ENCODE assay signal across 25 cellular contexts in genomic region chr2:9226458-9227380, GRCh38. TPM values are rescaled to one million over a fixed set of nuclear protein-coding genes. Genes with fewer than 3 reads are reported as not detected.
DNase-seq lines count a peak whose midpoint lies in the region; ATAC-seq, FAIRE-seq and TF ChIP-seq lines count a peak whose summit lies in the region.
"Had no signal": no experiment of that assay in that cellular context is flagged by ENCODE, and none has a peak within 500 bp of the region (broad histone marks: within the 10 kb centered on the region; RNA-seq: fewer than 3 reads in every experiment).

No MANE protein-coding gene starts in this region.

- no peaks in the 10 kb centered on the region for H3K36me3 ChIP-seq in breast epithelium
- H3K36me3 ChIP-seq in astrocyte (ENCODE audit: insufficient read depth, low read length), result no peaks in the 10 kb centered on the region
- H3K36me3 ChIP-seq in mesodermal cell (ENCODE audit: control insufficient read depth, insufficient read depth, low read length), result peaks cover 14% of the 10 kb centered on the region
- H3K36me3 ChIP-seq in small intestine (ENCODE audit: control insufficient read depth in 2 of 2, insufficient read depth in 2 of 2, low read length in 2 of 2), result no peaks in the 10 kb centered on the region
- H3K36me3 ChIP-seq: SJSA1, transverse colon had no signal

- no peak overlapping the region for H3K4me2 ChIP-seq in astrocyte (ENCODE audit: low read length)

- POLR2A ChIA-PET in MCF 10A (lab: Yijun Ruan, JAX), result interaction anchor here (1.7 kb wide), 1 partner anchor 8 kb away, joined by 5 read pairs; no protein-coding TSS in a partner anchor

- H3K9ac ChIP-seq in astrocyte (ENCODE audit: low read length), result peak overlapping the region; percentile 17

- H3K4me1 ChIP-seq in breast epithelium (peaks cover 4 to 13% of the 10 kb centered on the region in 2 donors), astrocyte (ENCODE audit: insufficient read depth, low read length) (peaks cover 47% of the 10 kb centered on the region), mesodermal cell (ENCODE audit: control insufficient read depth, insufficient read depth, low read length, poor library complexity, severe bottlenecking) (peaks cover 49% of the 10 kb centered on the region), small intestine (ENCODE audit: control insufficient read depth in 2 of 2, insufficient read depth in 1 of 2, low read depth in 1 of 2, low read length in 1 of 2) (peaks cover 0 to 4% of the 10 kb centered on the region in 2 donors)

- TF ChIP-seq CTCF in MCF 10A (IDR thresholded peaks at IDR 0.05; ENCODE audit: unreplicated experiment) (no peak), breast epithelium (IDR thresholded peaks at IDR 0.05) (no peak), astrocyte (IDR thresholded peaks at IDR 0.05; ENCODE audit: insufficient read depth, low read depth, low read length) (no peak), type B pancreatic cell (conservative IDR thresholded peaks at IDR 0.05) (no peak)

- H3K4me1 Mint-ChIP-seq in MCF 10A (ENCODE audit: insufficient read depth, unreplicated experiment) (peaks cover 52% of the 10 kb centered on the region), astrocyte (ENCODE audit: low read depth, unreplicated experiment) (peaks cover 45% of the 10 kb centered on the region), type B pancreatic cell (ENCODE audit: unreplicated experiment) (peaks cover 75% of the 10 kb centered on the region)

- H3K9me3 ChIP-seq in breast epithelium, result no peaks in the 10 kb centered on the region
- H3K9me3 ChIP-seq in astrocyte (ENCODE audit: insufficient read depth, low read depth, low read length), result no peaks in the 10 kb centered on the region
- H3K9me3 ChIP-seq in mesodermal cell (ENCODE audit: control insufficient read depth, low read length), result no peaks in the 10 kb centered on the region
- H3K9me3 ChIP-seq in small intestine (ENCODE audit: control insufficient read depth, low read depth), result no peaks in the 10 kb centered on the region
- H3K9me3 ChIP-seq: MG63, SJSA1, transverse colon had no signal

- FAIRE-seq in astrocyte (lab: Jason Lieb, UNC) (no peak), small intestine (lab: Jason Lieb, UNC) (no peak)
- FAIRE-seq: A204.1, G401.6 had no signal

- 75 to 80% methylated on average over 6 to 8 of the region's 15 CpGs for WGBS in mesodermal cell (ENCODE audit: insufficient coverage in 2 of 2), 2 experiments
- 75 to 80% (median 76%) methylated on average over 15 of the region's 15 CpGs for WGBS in small intestine, 3 donors

- no peaks in the 10 kb centered on the region for H3K27me3 ChIP-seq in breast epithelium
- H3K27me3 ChIP-seq in astrocyte (ENCODE audit: insufficient read depth, low read length), result no peaks in the 10 kb centered on the region
- no peaks in the 10 kb centered on the region for H3K27me3 ChIP-seq in small intestine (ENCODE audit: control insufficient read depth in 2 of 2, insufficient read depth in 2 of 2, low read length in 2 of 2)
- H3K27me3 ChIP-seq: foreskin keratinocyte, MG63, SJSA1, transverse colon had no signal

- peaks cover 58% of the 10 kb centered on the region for H4K20me1 ChIP-seq in astrocyte (ENCODE audit: insufficient read depth, low read length)

- ATAC-seq in GM18867 (IDR thresholded peaks at IDR 0.05; ENCODE audit: unreplicated experiment), result no peak
- ATAC-seq: activated CD4-positive, CD25-positive, alpha-beta regulatory T cell treated with anti-CD3 and anti-CD28 coated beads, Interleukin-2, amount 50 U/mL, for 24 hours; activated CD8-positive, alpha-beta T cell treated with anti-CD3 and anti-CD28 coated beads, Interleukin-2, amount 10 ng/mL, durations not matched to agents 7 days and 5 days; foreskin keratinocyte had no signal

- no peak overlapping the region for H3K4me3 ChIP-seq in breast epithelium
- H3K4me3 ChIP-seq in astrocyte (ENCODE audit: insufficient read depth, low read depth, low read length), result no peak overlapping the region
- H3K4me3 ChIP-seq in mesodermal cell (ENCODE audit: extremely low read depth, insufficient read depth, low read length, poor library complexity, severe bottlenecking), result no peak overlapping the region
- no peak overlapping the region for H3K4me3 ChIP-seq in small intestine (ENCODE audit: low read depth in 1 of 2, low read length in 2 of 2)
- H3K4me3 ChIP-seq: MG63, SJSA1, transverse colon had no signal

- peaks cover 14% of the 10 kb centered on the region for H3K36me3 Mint-ChIP-seq in MCF 10A (ENCODE audit: insufficient read depth, unreplicated experiment)
- H3K36me3 Mint-ChIP-seq in astrocyte (ENCODE audit: low read depth, unreplicated experiment), result peaks cover 5% of the 10 kb centered on the region
- peaks cover 7% of the 10 kb centered on the region for H3K36me3 Mint-ChIP-seq in type B pancreatic cell
- H3K36me3 Mint-ChIP-seq: activated naive CD8-positive, alpha-beta T cell had no signal

- no peak for DNase-seq in MCF 10A (ENCODE audit: unreplicated experiment)
- DNase-seq in breast epithelium (ENCODE audit: low spot score in 2 of 2), result no peak
- DNase-seq in astrocyte (ENCODE audit: low read depth), result no peak
- DNase-seq in type B pancreatic cell (ENCODE audit: extremely low spot score, unreplicated experiment), result peak; percentile 58
- no peak for DNase-seq in small intestine
- DNase-seq in DMS53 (lab: John Stamatoyannopoulos, UW), result no peak
- DNase-seq: activated CD8-positive, alpha-beta T cell treated with anti-CD3 and anti-CD28 coated beads, Interleukin-2, amount 10 ng/mL, durations not matched to agents 7 days and 5 days; foreskin keratinocyte; GOT3; MG63; NCI-H2171 treated with DMSO at 0.1 percent for 48 hours; NCI-H526 treated with DMSO at 0.1 percent for 48 hours; retina; stimulated activated naive CD4-positive, alpha-beta T cell; T-helper 9 cell; transverse colon had no signal

- intact Hi-C loops in MCF 10A (cut with micrococcal nuclease) (no loop called here), breast epithelium (cut with DNase I; ENCODE audit: low total_unique reads) (no loop called here)

- CTCF ChIA-PET in MCF 10A (lab: Yijun Ruan, JAX), result interaction anchor here (1.6 kb wide), 1 partner anchor 106 kb away, joined by 5 read pairs; no protein-coding TSS in a partner anchor

- H3K27me3 Mint-ChIP-seq in MCF 10A (ENCODE audit: insufficient read depth, unreplicated experiment) (no peaks in the 10 kb centered on the region), astrocyte (ENCODE audit: low read depth, unreplicated experiment) (no peaks in the 10 kb centered on the region), type B pancreatic cell (no peaks in the 10 kb centered on the region)

- TF ChIP-seq POLR2A in breast epithelium (IDR thresholded peaks at IDR 0.05), result no peak

- peak overlapping the region in 1 of 2 donors; percentile 19 for H3K27ac ChIP-seq in breast epithelium
- peak overlapping the region; percentile 28 for H3K27ac ChIP-seq in astrocyte (ENCODE audit: low read depth, low read length)
- peak overlapping the region; percentile 46 for H3K27ac ChIP-seq in mesodermal cell (ENCODE audit: low read depth, low read length, severe bottlenecking)
- H3K27ac ChIP-seq in small intestine (ENCODE audit: low read depth in 1 of 2, low read length in 1 of 2), result no peak overlapping the region
- H3K27ac ChIP-seq: C4-2B, transverse colon had no signal

- no peak overlapping the region for H2AFZ ChIP-seq in astrocyte (ENCODE audit: low read depth, low read length)

- H3K79me2 ChIP-seq in astrocyte (ENCODE audit: insufficient read depth, low read length), result peaks cover 95% of the 10 kb centered on the region

- H3K27ac Mint-ChIP-seq in MCF 10A (ENCODE audit: low read depth, unreplicated experiment) (peak overlapping the region; percentile 62), astrocyte (ENCODE audit: unreplicated experiment) (peak overlapping the region; percentile 64), type B pancreatic cell (no peak overlapping the region)
- H3K27ac Mint-ChIP-seq: activated CD8-positive, alpha-beta T cell treated with anti-CD3 and anti-CD28 coated beads, Interleukin-2, amount 10 ng/mL, durations not matched to agents 7 days and 5 days; activated naive CD8-positive, alpha-beta T cell; dendritic cell treated with granulocyte-macrophage colony-stimulating factor and Interleukin-4, amounts not matched to agents 40 ng/mL and 50 ng/mL, for 4 days had no signal

- H3K9me3 Mint-ChIP-seq in MCF 10A (ENCODE audit: unreplicated experiment), result no peaks in the 10 kb centered on the region
- no peaks in the 10 kb centered on the region for H3K9me3 Mint-ChIP-seq in astrocyte (ENCODE audit: unreplicated experiment)
- H3K9me3 Mint-ChIP-seq in type B pancreatic cell, result no peaks in the 10 kb centered on the region
- H3K9me3 Mint-ChIP-seq: dendritic cell treated with granulocyte-macrophage colony-stimulating factor and Interleukin-4, amounts not matched to agents 40 ng/mL and 50 ng/mL, for 4 days had no signal

- no TSS peak for BruUV-seq in MCF 10A (replicated peaks; lab: Mats Ljungman, UMichigan)

- H3K4me3 Mint-ChIP-seq in MCF 10A (ENCODE audit: unreplicated experiment) (no peak overlapping the region), astrocyte (ENCODE audit: unreplicated experiment) (no peak overlapping the region), type B pancreatic cell (no peak overlapping the region)
- H3K4me3 Mint-ChIP-seq: activated CD8-positive, alpha-beta T cell treated with anti-CD3 and anti-CD28 coated beads, Interleukin-2, amount 10 ng/mL, durations not matched to agents 7 days and 5 days; activated naive CD8-positive, alpha-beta T cell; dendritic cell treated with granulocyte-macrophage colony-stimulating factor and Interleukin-4, amounts not matched to agents 40 ng/mL and 50 ng/mL, for 4 days had no signal

RNA-seq across cellular contexts. Expression of gene ASAP2, which starts 20.1 kb away (rescaled TPM):
- 80.8 and 89.5 TPM in 2 replicates for total RNA-seq in MCF 10A (2022)
- 10 to 100 TPM; 14.5 to 24.2 (median 21.0) TPM for total RNA-seq in breast epithelium
- 47.2 and 62.6 TPM in 2 replicates for total RNA-seq in astrocyte
- 26.8 TPM for polyA plus RNA-seq in mesodermal cell (2013, experiment 1 of 2)
- polyA plus RNA-seq in mesodermal cell (2013, experiment 2 of 2), result 24.5 TPM
- 45.6 and 49.6 TPM in 2 replicates for total RNA-seq in type B pancreatic cell (ENCODE audit: low replicate concordance)
- polyA plus RNA-seq in small intestine, result 10 to 100 TPM; 10.8 to 21.9 (median 14.6) TPM
- total RNA-seq: activated CD8-positive, alpha-beta T cell treated with anti-CD3 and anti-CD28 coated beads, Interleukin-2, amount 10 ng/mL, durations not matched to agents 7 days and 5 days had no signal

Comparison
In these comparisons a context has a peak if more than half of its experiments do, and no peak if none do; other contexts are left out.
1. H3K27ac ChIP-seq: peak in astrocyte (single experiment) and mesodermal cell (single experiment); none in small intestine (0 of 2).